Comparison of ENCODE assay signal across 10 cellular contexts in the genomic region with DNA sequence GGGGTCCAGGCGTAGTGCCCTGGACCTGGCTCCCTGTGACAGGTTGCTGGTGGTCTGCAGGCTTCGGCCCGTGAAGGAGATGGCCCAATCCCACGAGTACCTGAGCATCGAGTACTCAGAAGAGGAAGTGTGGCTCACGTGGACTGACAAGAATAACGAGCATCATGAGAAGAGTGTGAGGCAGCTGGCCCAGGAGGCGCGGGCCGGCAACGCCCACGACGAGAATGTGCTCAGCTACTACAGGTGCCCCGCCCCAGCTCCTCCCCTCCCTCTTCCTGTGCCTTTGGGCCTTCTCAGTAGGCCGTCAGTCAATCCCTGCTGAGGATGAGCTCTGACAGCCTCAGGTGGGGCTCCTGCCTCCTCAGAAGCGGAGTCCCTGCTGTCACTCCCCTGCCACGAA. TPM values are rescaled to one million over a fixed set of nuclear protein-coding genes. Genes with fewer than 3 reads are reported as not detected.
DNase-seq lines count a peak whose midpoint lies in the region; ATAC-seq and TF ChIP-seq lines count a peak whose summit lies in the region.
"Had no signal": no experiment of that assay in that cellular context is flagged by ENCODE, and none has a peak within 500 bp of the region (broad histone marks: within the 10 kb centered on the region; RNA-seq: fewer than 3 reads in every experiment).

No MANE protein-coding gene starts in this region.

- H3K4me3 Mint-ChIP-seq in activated CD8-positive, alpha-beta memory T cell treated with anti-CD3 and anti-CD28 coated beads, Interleukin-2, amount 10 ng/mL, durations not matched to agents 7 days and 5 days, result no peak overlapping the region
- H3K4me3 Mint-ChIP-seq in activated CD8-positive, alpha-beta T cell treated with anti-CD3 and anti-CD28 coated beads, Interleukin-2, amount 10 ng/mL, durations not matched to agents 7 days and 5 days, result no peak overlapping the region
- no peak overlapping the region for H3K4me3 Mint-ChIP-seq in type B pancreatic cell
- H3K4me3 Mint-ChIP-seq: dendritic cell treated with granulocyte-macrophage colony-stimulating factor and Interleukin-4, amounts not matched to agents 40 ng/mL and 50 ng/mL, for 4 days had no signal

- H3K9me3 Mint-ChIP-seq in activated CD8-positive, alpha-beta memory T cell treated with anti-CD3 and anti-CD28 coated beads, Interleukin-2, amount 10 ng/mL, durations not matched to agents 7 days and 5 days (ENCODE audit: low read depth), result no peaks in the 10 kb centered on the region
- H3K9me3 Mint-ChIP-seq in activated CD8-positive, alpha-beta T cell treated with anti-CD3 and anti-CD28 coated beads, Interleukin-2, amount 10 ng/mL, durations not matched to agents 7 days and 5 days (ENCODE audit: insufficient read depth), result no peaks in the 10 kb centered on the region
- H3K9me3 Mint-ChIP-seq in type B pancreatic cell, result no peaks in the 10 kb centered on the region
- H3K9me3 Mint-ChIP-seq: dendritic cell treated with granulocyte-macrophage colony-stimulating factor and Interleukin-4, amounts not matched to agents 40 ng/mL and 50 ng/mL, for 4 days had no signal

- TF ChIP-seq CTCF in type B pancreatic cell (conservative IDR thresholded peaks at IDR 0.05), result no peak
- no peak for TF ChIP-seq CTCF in GM20000 (IDR thresholded peaks at IDR 0.05; ENCODE audit: extremely low read depth, missing control alignments)

- peak overlapping the region; percentile 23 for H3K27ac Mint-ChIP-seq in activated CD8-positive, alpha-beta memory T cell treated with anti-CD3 and anti-CD28 coated beads, Interleukin-2, amount 10 ng/mL, durations not matched to agents 7 days and 5 days
- peak overlapping the region; percentile 39 for H3K27ac Mint-ChIP-seq in activated CD8-positive, alpha-beta T cell treated with anti-CD3 and anti-CD28 coated beads, Interleukin-2, amount 10 ng/mL, durations not matched to agents 7 days and 5 days
- H3K27ac Mint-ChIP-seq in type B pancreatic cell, result peak overlapping the region; percentile 89
- H3K27ac Mint-ChIP-seq: dendritic cell treated with granulocyte-macrophage colony-stimulating factor and Interleukin-4, amounts not matched to agents 40 ng/mL and 50 ng/mL, for 4 days had no signal

- H3K36me3 Mint-ChIP-seq in activated CD8-positive, alpha-beta memory T cell treated with anti-CD3 and anti-CD28 coated beads, Interleukin-2, amount 10 ng/mL, durations not matched to agents 7 days and 5 days, result peaks cover 30% of the 10 kb centered on the region
- peaks cover 40% of the 10 kb centered on the region for H3K36me3 Mint-ChIP-seq in activated CD8-positive, alpha-beta T cell treated with anti-CD3 and anti-CD28 coated beads, Interleukin-2, amount 10 ng/mL, durations not matched to agents 7 days and 5 days (ENCODE audit: low read depth)
- H3K36me3 Mint-ChIP-seq in type B pancreatic cell, result peaks cover 9% of the 10 kb centered on the region

- CTCF ChIA-PET in activated CD8-positive, alpha-beta memory T cell treated with anti-CD3 and anti-CD28 coated beads, Interleukin-2, amount 10 ng/mL, durations not matched to agents 7 days and 5 days (lab: Charles Lee), result no interaction called here
- CTCF ChIA-PET in activated CD8-positive, alpha-beta T cell treated with anti-CD3 and anti-CD28 coated beads, Interleukin-2, amount 10 ng/mL, durations not matched to agents 7 days and 5 days (lab: Charles Lee), result interaction anchor here (1.1 to 1.5 kb wide), 2 partner anchors 32 to 61 kb away, joined by 3 to 4 read pairs; no protein-coding TSS in a partner anchor

- POLR2A ChIA-PET in activated CD8-positive, alpha-beta T cell treated with anti-CD3 and anti-CD28 coated beads, Interleukin-2, amount 10 ng/mL, durations not matched to agents 7 days and 5 days (lab: Charles Lee), result no interaction called here

- H3K27me3 Mint-ChIP-seq in activated CD8-positive, alpha-beta memory T cell treated with anti-CD3 and anti-CD28 coated beads, Interleukin-2, amount 10 ng/mL, durations not matched to agents 7 days and 5 days, result no peaks in the 10 kb centered on the region
- no peaks in the 10 kb centered on the region for H3K27me3 Mint-ChIP-seq in activated CD8-positive, alpha-beta T cell treated with anti-CD3 and anti-CD28 coated beads, Interleukin-2, amount 10 ng/mL, durations not matched to agents 7 days and 5 days (ENCODE audit: low read depth)
- H3K27me3 Mint-ChIP-seq in type B pancreatic cell, result no peaks in the 10 kb centered on the region
- H3K27me3 Mint-ChIP-seq: dendritic cell treated with granulocyte-macrophage colony-stimulating factor and Interleukin-4, amounts not matched to agents 40 ng/mL and 50 ng/mL, for 4 days had no signal

- no peak for ATAC-seq in activated CD8-positive, alpha-beta memory T cell treated with anti-CD3 and anti-CD28 coated beads, Interleukin-2, amount 10 ng/mL, durations not matched to agents 7 days and 5 days
- ATAC-seq in activated CD8-positive, alpha-beta T cell treated with anti-CD3 and anti-CD28 coated beads, Interleukin-2, amount 10 ng/mL, durations not matched to agents 7 days and 5 days, result no peak

- DNase-seq in activated CD8-positive, alpha-beta memory T cell treated with anti-CD3 and anti-CD28 coated beads, Interleukin-2, amount 10 ng/mL, durations not matched to agents 7 days and 5 days, result no peak
- DNase-seq in activated CD8-positive, alpha-beta memory T cell treated with anti-CD3 and anti-CD28 coated beads for 24 hours, result no peak
- peak; percentile 39 for DNase-seq in activated CD8-positive, alpha-beta T cell treated with anti-CD3 and anti-CD28 coated beads, Interleukin-2, amount 10 ng/mL, durations not matched to agents 7 days and 5 days
- DNase-seq in left kidney (ENCODE audit: low read depth, low spot score) (peak; percentile 37), type B pancreatic cell (ENCODE audit: extremely low spot score, unreplicated experiment) (no peak), activated gamma-delta T cell (lab: John Stamatoyannopoulos, UW) (no peak), D341Med (ENCODE audit: low spot score) (no peak), GM20000 (ENCODE audit: low spot score) (no peak)
- DNase-seq: NCI-H1092 treated with DMSO at 0.1 percent for 48 hours had no signal

- peaks cover 5% of the 10 kb centered on the region for H3K4me1 Mint-ChIP-seq in activated CD8-positive, alpha-beta memory T cell treated with anti-CD3 and anti-CD28 coated beads, Interleukin-2, amount 10 ng/mL, durations not matched to agents 7 days and 5 days
- peaks cover 7% of the 10 kb centered on the region for H3K4me1 Mint-ChIP-seq in activated CD8-positive, alpha-beta T cell treated with anti-CD3 and anti-CD28 coated beads, Interleukin-2, amount 10 ng/mL, durations not matched to agents 7 days and 5 days (ENCODE audit: low read depth)
- peaks cover 4% of the 10 kb centered on the region for H3K4me1 Mint-ChIP-seq in type B pancreatic cell (ENCODE audit: unreplicated experiment)

RNA-seq across cellular contexts. Expression of a gene that starts 42.6 kb away (rescaled TPM):
- 100 to 1,000 TPM in 1 of 2 experiments, 10 to 100 TPM in 1; 94.8 to 108 TPM for total RNA-seq in activated CD8-positive, alpha-beta memory T cell treated with anti-CD3 and anti-CD28 coated beads, Interleukin-2, amount 10 ng/mL, durations not matched to agents 7 days and 5 days
- total RNA-seq in activated CD8-positive, alpha-beta T cell treated with anti-CD3 and anti-CD28 coated beads, Interleukin-2, amount 10 ng/mL, durations not matched to agents 7 days and 5 days, result 10 to 100 TPM; 88.1 to 89.6 TPM
- 79.5 and 98.8 TPM in 2 replicates for total RNA-seq in type B pancreatic cell (ENCODE audit: low replicate concordance)

RNA-seq across cellular contexts. Expression of a gene that starts 47.8 kb away (rescaled TPM):
- 10 to 100 TPM; 44.9 to 71.3 TPM for total RNA-seq in activated CD8-positive, alpha-beta memory T cell treated with anti-CD3 and anti-CD28 coated beads, Interleukin-2, amount 10 ng/mL, durations not matched to agents 7 days and 5 days
- total RNA-seq in activated CD8-positive, alpha-beta T cell treated with anti-CD3 and anti-CD28 coated beads, Interleukin-2, amount 10 ng/mL, durations not matched to agents 7 days and 5 days, result 10 to 100 TPM; 57.8 to 59.3 TPM
- total RNA-seq in type B pancreatic cell (ENCODE audit: low replicate concordance), result 24.6 and 56.1 TPM in 2 replicates

Comparison
In these comparisons a context has a peak if more than half of its experiments do, and no peak if none do; other contexts are left out.
1. DNase-seq: peak in activated CD8-positive, alpha-beta T cell treated with anti-CD3 and anti-CD28 coated beads, Interleukin-2, amount 10 ng/mL, durations not matched to agents 7 days and 5 days (single experiment) and left kidney (single experiment); none in activated CD8-positive, alpha-beta memory T cell treated with anti-CD3 and anti-CD28 coated beads, Interleukin-2, amount 10 ng/mL, durations not matched to agents 7 days and 5 days (single experiment), activated CD8-positive, alpha-beta memory T cell treated with anti-CD3 and anti-CD28 coated beads for 24 hours (single experiment), type B pancreatic cell (single experiment), activated gamma-delta T cell (single experiment), D341Med (single experiment) and GM20000 (single experiment).
2. H3K27ac Mint-ChIP-seq: peak in every context shown above with its lines; median percentile 89 in type B pancreatic cell; 39 in activated CD8-positive, alpha-beta T cell treated with anti-CD3 and anti-CD28 coated beads, Interleukin-2, amount 10 ng/mL, durations not matched to agents 7 days and 5 days; 23 in activated CD8-positive, alpha-beta memory T cell treated with anti-CD3 and anti-CD28 coated beads, Interleukin-2, amount 10 ng/mL, durations not matched to agents 7 days and 5 days.